ENCODE assay signal across 8 cellular contexts in the genomic region with DNA sequence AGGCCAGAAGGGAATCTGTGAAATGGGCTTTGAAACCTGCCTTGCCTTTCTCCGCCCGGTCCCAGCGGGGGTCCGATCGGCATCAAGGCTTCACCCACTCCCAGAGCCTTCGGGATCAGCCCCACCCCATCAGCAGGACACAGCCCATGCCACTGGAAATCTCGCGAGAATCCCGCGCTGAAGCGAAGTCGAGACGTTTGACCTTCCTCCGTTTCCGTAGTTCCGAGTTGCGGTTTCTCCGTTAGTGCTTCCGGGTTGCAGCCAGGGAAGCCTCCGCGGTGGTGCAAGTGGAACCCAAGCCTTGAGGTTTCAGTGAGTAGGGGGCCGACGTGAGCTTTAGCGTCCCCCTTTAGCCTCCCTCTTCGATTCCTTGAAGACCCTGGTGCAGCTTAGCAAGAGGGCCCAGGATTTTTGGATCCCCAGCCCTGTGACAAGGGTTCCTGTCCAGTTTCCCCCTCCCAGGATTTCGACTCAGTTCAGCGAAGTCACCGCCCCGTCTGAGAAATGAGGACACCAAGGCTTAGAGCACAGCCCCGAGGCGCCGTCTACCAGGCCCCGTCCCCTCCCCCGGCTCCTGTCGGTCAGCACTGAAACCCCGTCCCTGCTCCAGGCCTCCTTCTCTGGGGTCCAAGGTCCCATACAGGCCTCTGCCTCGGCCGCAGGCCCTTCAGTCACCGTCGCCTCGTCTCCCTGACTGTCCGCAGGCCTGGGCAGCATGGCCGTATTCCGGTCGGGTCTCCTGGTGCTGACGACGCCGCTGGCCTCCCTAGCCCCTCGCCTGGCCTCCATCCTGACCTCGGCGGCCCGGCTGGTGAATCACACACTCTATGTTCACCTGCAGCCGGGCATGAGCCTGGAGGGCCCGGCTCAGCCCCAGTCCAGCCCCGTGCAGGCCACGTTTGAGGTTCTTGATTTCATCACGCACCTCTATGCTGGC. TPM values are rescaled to one million over a fixed set of nuclear protein-coding genes. Genes with fewer than 3 reads are reported as not detected.
A peak's percentile ranks its signal among the peaks of the same experiment; 100 is the strongest.
DNase-seq lines count a peak whose midpoint lies in the region; ATAC-seq, FAIRE-seq and TF ChIP-seq lines count a peak whose summit lies in the region.

COASY (plus strand) TSS at position 241 of the 937 bp plus-strand sequence; CDS start at position 716, 475 bp downstream.

- peak within 1 kb of the TSS; percentile 81 for H3K27ac ChIP-seq in CD8-positive, alpha-beta T cell (ENCODE audit: low read depth, low read length)
- H3K27ac ChIP-seq in astrocyte (ENCODE audit: low read depth, low read length), result peak within 1 kb of the TSS; percentile 83
- H3K27ac ChIP-seq in right atrium auricular region, result peak within 1 kb of the TSS; percentile 80 to 88
- H3K27ac ChIP-seq in upper lobe of left lung, result peak within 1 kb of the TSS; percentile 85 to 90 (median 88)

- in situ Hi-C loops in HAP-1 (cut with MboI; ENCODE audit: low sequenced_read_pairs), result no loop called here

- ATAC-seq in CD8-positive, alpha-beta T cell, result peak; percentile 70
- peak; percentile 86 to 92 for ATAC-seq in upper lobe of left lung (ENCODE audit: low FRiP score in 2 of 2)

- peaks cover 30% of the 10 kb centered on the region for H3K4me1 Mint-ChIP-seq in CD8-positive, alpha-beta T cell (ENCODE audit: low read depth)
- H3K4me1 Mint-ChIP-seq in T-helper 2 cell treated with Interferon-gamma antibody and Interleukin-4, amounts not matched to agents 5 μg/mL and 100 μg/mL, for 36 hours (ENCODE audit: low read depth), result peaks cover 24% of the 10 kb centered on the region
- H3K4me1 Mint-ChIP-seq in astrocyte (ENCODE audit: low read depth, unreplicated experiment) (peaks cover 18% of the 10 kb centered on the region), progenitor cell of endocrine pancreas (ENCODE audit: low read depth) (peaks cover 16% of the 10 kb centered on the region)

- H3K4me3 ChIP-seq in CD8-positive, alpha-beta T cell (ENCODE audit: low read depth, low read length), result peak within 1 kb of the TSS; percentile 97
- H3K4me3 ChIP-seq in HAP-1, result peak within 1 kb of the TSS; percentile 94
- peak within 1 kb of the TSS; percentile 86 for H3K4me3 ChIP-seq in astrocyte (ENCODE audit: insufficient read depth, low read depth, low read length)
- peak within 1 kb of the TSS; percentile 71 to 88 for H3K4me3 ChIP-seq in right atrium auricular region
- peak within 1 kb of the TSS; percentile 65 to 97 (median 74) for H3K4me3 ChIP-seq in upper lobe of left lung

- no peaks in the 10 kb centered on the region for H4K20me1 ChIP-seq in astrocyte (ENCODE audit: insufficient read depth, low read length)

- H2AFZ ChIP-seq in astrocyte (ENCODE audit: low read depth, low read length), result peak within 1 kb of the TSS; percentile 78

- no peak for FAIRE-seq in astrocyte (lab: Jason Lieb, UNC)

- no peak for TF ChIP-seq CTCF in CD8-positive, alpha-beta T cell (IDR thresholded peaks at IDR 0.05)
- TF ChIP-seq CTCF in astrocyte (IDR thresholded peaks at IDR 0.05; ENCODE audit: insufficient read depth, low read depth, low read length), result no peak
- no peak for TF ChIP-seq CTCF in right atrium auricular region (IDR thresholded peaks at IDR 0.05)
- no peak for TF ChIP-seq CTCF in progenitor cell of endocrine pancreas (IDR thresholded peaks at IDR 0.05; ENCODE audit: unreplicated experiment)
- no peak for TF ChIP-seq CTCF in upper lobe of left lung (IDR thresholded peaks at IDR 0.05)

- peaks cover 30% of the 10 kb centered on the region for H3K36me3 Mint-ChIP-seq in CD8-positive, alpha-beta T cell
- peaks cover 16% of the 10 kb centered on the region for H3K36me3 Mint-ChIP-seq in T-helper 2 cell treated with Interferon-gamma antibody and Interleukin-4, amounts not matched to agents 5 μg/mL and 100 μg/mL, for 36 hours (ENCODE audit: low read depth)
- peaks cover 3% of the 10 kb centered on the region for H3K36me3 Mint-ChIP-seq in astrocyte (ENCODE audit: low read depth, unreplicated experiment)
- H3K36me3 Mint-ChIP-seq in progenitor cell of endocrine pancreas (ENCODE audit: insufficient read depth), result no peaks in the 10 kb centered on the region

- POLR2A ChIA-PET in CD8-positive, alpha-beta T cell (lab: Charles Lee), result interaction anchor here (1.0 kb wide), 1 partner anchor 46 kb away, joined by 3 read pairs; no protein-coding TSS in a partner anchor

- H3K36me3 ChIP-seq in CD8-positive, alpha-beta T cell (ENCODE audit: insufficient read depth, low read length), result peaks cover 12% of the 10 kb centered on the region
- peaks cover 33% of the 10 kb centered on the region for H3K36me3 ChIP-seq in HAP-1 (replicated peaks)
- H3K36me3 ChIP-seq in astrocyte (ENCODE audit: insufficient read depth, low read length), result peaks cover 13% of the 10 kb centered on the region
- peaks cover 19% of the 10 kb centered on the region for H3K36me3 ChIP-seq in right atrium auricular region
- H3K36me3 ChIP-seq in upper lobe of left lung, result peaks cover 0 to 26% (median 20%) of the 10 kb centered on the region in 4 donors

- H3K27ac Mint-ChIP-seq in CD8-positive, alpha-beta T cell, result peak within 1 kb of the TSS; percentile 93
- peak within 1 kb of the TSS; percentile 96 for H3K27ac Mint-ChIP-seq in T-helper 2 cell treated with Interferon-gamma antibody and Interleukin-4, amounts not matched to agents 5 μg/mL and 100 μg/mL, for 36 hours
- H3K27ac Mint-ChIP-seq in astrocyte (ENCODE audit: unreplicated experiment) (peak within 1 kb of the TSS; percentile 94), progenitor cell of endocrine pancreas (peak within 1 kb of the TSS; percentile 98)

- peak within 1 kb of the TSS; percentile 96 for H3K9ac ChIP-seq in astrocyte (ENCODE audit: low read length)

- TF ChIP-seq POLR2A in upper lobe of left lung (IDR thresholded peaks at IDR 0.05), result peak in 3 of 4 donors; percentile 38 to 75 (median 41)

- peak in 1 of 4 donors; percentile 86 for TF ChIP-seq EP300 in upper lobe of left lung (IDR thresholded peaks at IDR 0.05)

- H3K27me3 Mint-ChIP-seq in CD8-positive, alpha-beta T cell (ENCODE audit: low read depth), result no peaks in the 10 kb centered on the region
- no peaks in the 10 kb centered on the region for H3K27me3 Mint-ChIP-seq in T-helper 2 cell treated with Interferon-gamma antibody and Interleukin-4, amounts not matched to agents 5 μg/mL and 100 μg/mL, for 36 hours (ENCODE audit: low read depth)
- H3K27me3 Mint-ChIP-seq in astrocyte (ENCODE audit: low read depth, unreplicated experiment) (no peaks in the 10 kb centered on the region), progenitor cell of endocrine pancreas (no peaks in the 10 kb centered on the region)

- H3K4me3 Mint-ChIP-seq in CD8-positive, alpha-beta T cell, result peak within 1 kb of the TSS; percentile 89
- H3K4me3 Mint-ChIP-seq in T-helper 2 cell treated with Interferon-gamma antibody and Interleukin-4, amounts not matched to agents 5 μg/mL and 100 μg/mL, for 36 hours, result peak within 1 kb of the TSS; percentile 92
- H3K4me3 Mint-ChIP-seq in astrocyte (ENCODE audit: unreplicated experiment) (peak within 1 kb of the TSS; percentile 92), progenitor cell of endocrine pancreas (ENCODE audit: low read depth) (peak within 1 kb of the TSS; percentile 92)

- H3K9me3 Mint-ChIP-seq in CD8-positive, alpha-beta T cell, result no peaks in the 10 kb centered on the region
- H3K9me3 Mint-ChIP-seq in T-helper 2 cell treated with Interferon-gamma antibody and Interleukin-4, amounts not matched to agents 5 μg/mL and 100 μg/mL, for 36 hours, result no peaks in the 10 kb centered on the region
- H3K9me3 Mint-ChIP-seq in astrocyte (ENCODE audit: unreplicated experiment) (no peaks in the 10 kb centered on the region), progenitor cell of endocrine pancreas (ENCODE audit: low read depth) (no peaks in the 10 kb centered on the region)

- peaks cover 38% of the 10 kb centered on the region for H3K79me2 ChIP-seq in astrocyte (ENCODE audit: insufficient read depth, low read length)

- peak within 1 kb of the TSS; percentile 95 for H3K4me2 ChIP-seq in astrocyte (ENCODE audit: low read length)

- no peaks in the 10 kb centered on the region for H3K27me3 ChIP-seq in CD8-positive, alpha-beta T cell (ENCODE audit: insufficient read depth, low read length)
- H3K27me3 ChIP-seq in HAP-1 (ENCODE audit: low read depth) (no peaks in the 10 kb centered on the region), astrocyte (ENCODE audit: insufficient read depth, low read length) (no peaks in the 10 kb centered on the region), right atrium auricular region (no peaks in the 10 kb centered on the region), upper lobe of left lung (no peaks in the 10 kb centered on the region)

- peaks cover 35% of the 10 kb centered on the region for H3K4me1 ChIP-seq in CD8-positive, alpha-beta T cell (ENCODE audit: insufficient read depth, low read length)
- peaks cover 18% of the 10 kb centered on the region for H3K4me1 ChIP-seq in HAP-1
- peaks cover 20% of the 10 kb centered on the region for H3K4me1 ChIP-seq in astrocyte (ENCODE audit: insufficient read depth, low read length)
- peaks cover 0 to 39% of the 10 kb centered on the region in 2 donors for H3K4me1 ChIP-seq in right atrium auricular region
- H3K4me1 ChIP-seq in upper lobe of left lung, result peaks cover 37 to 65% (median 42%) of the 10 kb centered on the region in 4 donors

- intact Hi-C loops in CD8-positive, alpha-beta T cell (cut with DNase I, micrococcal nuclease), result loop anchor here (1.0 to 2.0 kb wide), 5 partner anchors 8 to 47 kb away; partner anchors contain the start of genes PSMC3IP (in 2 of the 2), RETREG3 (in 2 of the 2), TUBG1 (in 2 of the 2) and NAGLU (in 1 of the 2)

- WGBS in upper lobe of left lung, 2 donors, result 0 to 1% methylated on average over 18 to 56 of the region's 57 CpGs

- H3K9me3 ChIP-seq in CD8-positive, alpha-beta T cell (ENCODE audit: low read length), result no peaks in the 10 kb centered on the region
- H3K9me3 ChIP-seq in HAP-1 (no peaks in the 10 kb centered on the region), astrocyte (ENCODE audit: insufficient read depth, low read depth, low read length) (no peaks in the 10 kb centered on the region), right atrium auricular region (no peaks in the 10 kb centered on the region), upper lobe of left lung (no peaks in the 10 kb centered on the region)

- DNase-seq in CD8-positive, alpha-beta T cell, result peak; percentile 84 to 93 (median 90)
- DNase-seq in HAP-1 (ENCODE audit: low spot score in 2 of 2) (peak; percentile 90 to 99), NCI-H2029 treated with DMSO at 0.1 percent for 48 hours (lab: John Stamatoyannopoulos, UW) (peak; percentile 79), astrocyte (ENCODE audit: low read depth) (peak; percentile 93), right atrium auricular region (ENCODE audit: low spot score) (peak; percentile 97), progenitor cell of endocrine pancreas (ENCODE audit: low spot score, unreplicated experiment) (peak; percentile 85), upper lobe of left lung (peak; percentile 75 to 95)
- peak; percentile 93 for DNase-seq in T-helper 2 cell treated with Interferon-gamma antibody and Interleukin-4, amounts not matched to agents 5 μg/mL and 100 μg/mL, for 36 hours (ENCODE audit: low spot score)

- CTCF ChIA-PET in CD8-positive, alpha-beta T cell (lab: Charles Lee), result interaction anchor here (9.2 kb wide), 1 partner anchor 16 kb away, joined by 48 read pairs; the partner anchor contains the start of gene PSMC3IP

RNA-seq across cellular contexts. Expression of gene COASY, which starts in this region (rescaled TPM):
- 10 to 100 TPM; 26.4 to 32.9 TPM for total RNA-seq in CD8-positive, alpha-beta T cell
- 52.0 and 54.2 TPM in 2 replicates for total RNA-seq in astrocyte
- 10 to 100 TPM; 18.1 to 19.0 TPM for total RNA-seq in right atrium auricular region
- total RNA-seq in progenitor cell of endocrine pancreas, result 60.0 and 66.9 TPM in 2 replicates
- 10 to 100 TPM; 34.7 to 71.1 (median 51.4) TPM for total RNA-seq in upper lobe of left lung

Comparison
In these comparisons a context has a peak if more than half of its experiments do, and no peak if none do; other contexts are left out.
1. Peak in every context shown above with its lines: DNase-seq, ATAC-seq, H3K4me3 ChIP-seq and H3K27ac ChIP-seq.